19 cellular contexts compared by ENCODE assay signal in genomic region chr2:163664610-163665009, GRCh38.
DNase-seq lines count a peak whose midpoint lies in the region; ATAC-seq, FAIRE-seq and TF ChIP-seq lines count a peak whose summit lies in the region.
"Had no signal": no experiment of that assay in that cellular context is flagged by ENCODE, and none has a peak within 500 bp of the region (broad histone marks: within the 10 kb centered on the region; RNA-seq: fewer than 3 reads in every experiment).

No MANE protein-coding gene starts in this region.

- no peak for TF ChIP-seq CTCF in A549 (IDR thresholded peaks at IDR 0.05)
- TF ChIP-seq CTCF in WTC11 (IDR thresholded peaks at IDR 0.05), result no peak
- TF ChIP-seq CTCF in mesothelial cell of epicardium (IDR thresholded peaks at IDR 0.05; ENCODE audit: unreplicated experiment), result no peak

- POLR2A ChIA-PET in A549 (lab: Yijun Ruan, JAX) (no interaction called here), WTC11 (lab: Charles Lee) (no interaction called here)

- H3K4me3 ChIP-seq in A549, result no peak overlapping the region
- H3K4me3 ChIP-seq: GM12878, SJCRH30, transverse colon had no signal

- H3K27me3 Mint-ChIP-seq in WTC11 (ENCODE audit: low read depth), result no peaks in the 10 kb centered on the region
- no peaks in the 10 kb centered on the region for H3K27me3 Mint-ChIP-seq in mesothelial cell of epicardium (ENCODE audit: low read depth)
- no peaks in the 10 kb centered on the region for H3K27me3 Mint-ChIP-seq in activated naive CD4-positive, alpha-beta T cell treated with anti-CD3 and anti-CD28 coated beads for 36 hours (ENCODE audit: low read depth)

- DNase-seq in A549 (ENCODE audit: low read depth in 1 of 2, low spot score in 1 of 2), result peak in 1 of 2 experiments; percentile 58
- DNase-seq in H4 (ENCODE audit: low spot score), result peak; percentile 75
- DNase-seq in WTC11 (ENCODE audit: low spot score), result no peak
- peak; percentile 35 for DNase-seq in fibroblast of the conjunctiva (ENCODE audit: low read depth)
- DNase-seq in mesothelial cell of epicardium (ENCODE audit: low spot score in 2 of 2, unreplicated experiment in 2 of 2), result no peak
- no peak for DNase-seq in activated naive CD4-positive, alpha-beta T cell treated with anti-CD3 and anti-CD28 coated beads for 36 hours
- DNase-seq in middle frontal gyrus (ENCODE audit: extremely low spot score, low spot score), result no peak
- no peak for DNase-seq in NCI-H146 treated with DMSO at 0.1 percent for 48 hours (lab: John Stamatoyannopoulos, UW; ENCODE audit: unreplicated experiment)
- DNase-seq: activated CD8-positive, alpha-beta memory T cell treated with anti-CD3 and anti-CD28 coated beads for 24 hours; activated gamma-delta T cell; Kasumi-1; NCI-H1930; NCI-H774; nucleus accumbens; SJCRH30; stimulated activated CD8-positive, alpha-beta memory T cell treated with anti-CD3 and anti-CD28 coated beads, Interleukin-4, amount 100 ng/mL, for 48 hours; transverse colon had no signal

- CTCF ChIA-PET in A549 (lab: Yijun Ruan, JAX), result no interaction called here
- CTCF ChIA-PET in WTC11 (lab: Charles Lee), result no interaction called here
- CTCF ChIA-PET in activated naive CD4-positive, alpha-beta T cell treated with anti-CD3 and anti-CD28 coated beads for 36 hours (lab: Charles Lee), result no interaction called here

- peaks cover 4% of the 10 kb centered on the region; the same call in 1 of the 3 replicates for H3K9me3 ChIP-seq in A549
- H3K9me3 ChIP-seq: SJCRH30, transverse colon had no signal

- 32% methylated on average over 5 of the region's 5 CpGs for WGBS in A549 (ENCODE audit: missing lambda C conversion rate)

- H3K9me3 Mint-ChIP-seq in WTC11 (no peaks in the 10 kb centered on the region), mesothelial cell of epicardium (peaks cover 4% of the 10 kb centered on the region)
- peaks cover 7% of the 10 kb centered on the region for H3K9me3 Mint-ChIP-seq in activated naive CD4-positive, alpha-beta T cell treated with anti-CD3 and anti-CD28 coated beads for 36 hours

- no peak for TF ChIP-seq POLR2A in A549 (IDR thresholded peaks at IDR 0.05; ENCODE audit: low read length)

- H3K36me3 Mint-ChIP-seq in WTC11 (peaks cover 3% of the 10 kb centered on the region), mesothelial cell of epicardium (peaks cover 4% of the 10 kb centered on the region)
- H3K36me3 Mint-ChIP-seq in activated naive CD4-positive, alpha-beta T cell treated with anti-CD3 and anti-CD28 coated beads for 36 hours (ENCODE audit: low read depth), result no peaks in the 10 kb centered on the region

- H3K4me1 Mint-ChIP-seq in WTC11 (peaks cover 42% of the 10 kb centered on the region), mesothelial cell of epicardium (peaks cover 14% of the 10 kb centered on the region)
- H3K4me1 Mint-ChIP-seq in activated naive CD4-positive, alpha-beta T cell treated with anti-CD3 and anti-CD28 coated beads for 36 hours (ENCODE audit: low read depth), result no peaks in the 10 kb centered on the region

- intact Hi-C loops in activated naive CD4-positive, alpha-beta T cell treated with anti-CD3 and anti-CD28 coated beads for 36 hours (cut with micrococcal nuclease), result no loop called here

- H3K27ac ChIP-seq in A549, result peak overlapping the region; percentile 73 to 78
- H3K27ac ChIP-seq: SJCRH30 had no signal

- H3K27ac Mint-ChIP-seq in WTC11 (no peak overlapping the region), mesothelial cell of epicardium (no peak overlapping the region)
- H3K27ac Mint-ChIP-seq in activated naive CD4-positive, alpha-beta T cell treated with anti-CD3 and anti-CD28 coated beads for 36 hours, result no peak overlapping the region

- TF ChIP-seq EP300 in A549 (IDR thresholded peaks at IDR 0.05), result no peak

- H3K4me2 ChIP-seq in A549, result peak overlapping the region; percentile 77

- no peak for TF ChIP-seq RAD21 in A549 (conservative IDR thresholded peaks at IDR 0.05 in 1 of 2, IDR thresholded peaks at IDR 0.05 in 1 of 2)

- no peak overlapping the region for H3K4me3 Mint-ChIP-seq in WTC11
- H3K4me3 Mint-ChIP-seq in mesothelial cell of epicardium, result no peak overlapping the region
- H3K4me3 Mint-ChIP-seq in activated naive CD4-positive, alpha-beta T cell treated with anti-CD3 and anti-CD28 coated beads for 36 hours, result no peak overlapping the region

- no peak for FAIRE-seq in A549 (lab: Jason Lieb, UNC)
- FAIRE-seq: GM12878, TTC549 had no signal

- H3K4me1 ChIP-seq in A549, result peaks cover 61% of the 10 kb centered on the region

- ATAC-seq in A549 (no peak), WTC11 (no peak)
- ATAC-seq: GM12878 had no signal

TF ChIP-seq in A549, 52 proteins besides CTCF, POLR2A, EP300 and RAD21 (continues in another document):
- TF ChIP-seq NR3C1 (IDR thresholded peaks at IDR 0.05) (no peak), PHF8 (IDR thresholded peaks at IDR 0.05; ENCODE audit: borderline replicate concordance, low read depth) (no peak), ZC3H11A (IDR thresholded peaks at IDR 0.05) (no peak), CBX8 (IDR thresholded peaks at IDR 0.05) (no peak), REST (IDR thresholded peaks at IDR 0.05) (no peak), BCL3 (IDR thresholded peaks at IDR 0.05) (no peak)

TF ChIP-seq in WTC11, 78 proteins besides CTCF, POLR2A, EP300 and RAD21:
- TF ChIP-seq MYBL2 (CRISPR knock-in tag; IDR thresholded peaks at IDR 0.05), result no peak
- no peak for TF ChIP-seq USF2 (CRISPR knock-in tag; IDR thresholded peaks at IDR 0.05)
- TF ChIP-seq CREM (CRISPR knock-in tag; IDR thresholded peaks at IDR 0.05), result no peak
- TF ChIP-seq GABPB1 (CRISPR knock-in tag; IDR thresholded peaks at IDR 0.05), result peak; percentile 51; the same call in 1 of the 2 replicates
- TF ChIP-seq NFATC4 (CRISPR knock-in tag; IDR thresholded peaks at IDR 0.05), result no peak

Comparison
In these comparisons a context has a peak if more than half of its experiments do, and no peak if none do; other contexts are left out.
1. DNase-seq: peak in H4 (single experiment) and fibroblast of the conjunctiva (single experiment); none in WTC11 (single experiment), mesothelial cell of epicardium (0 of 2), activated naive CD4-positive, alpha-beta T cell treated with anti-CD3 and anti-CD28 coated beads for 36 hours (single experiment), middle frontal gyrus (single experiment) and NCI-H146 treated with DMSO at 0.1 percent for 48 hours (single experiment).